In the genomic region with DNA sequence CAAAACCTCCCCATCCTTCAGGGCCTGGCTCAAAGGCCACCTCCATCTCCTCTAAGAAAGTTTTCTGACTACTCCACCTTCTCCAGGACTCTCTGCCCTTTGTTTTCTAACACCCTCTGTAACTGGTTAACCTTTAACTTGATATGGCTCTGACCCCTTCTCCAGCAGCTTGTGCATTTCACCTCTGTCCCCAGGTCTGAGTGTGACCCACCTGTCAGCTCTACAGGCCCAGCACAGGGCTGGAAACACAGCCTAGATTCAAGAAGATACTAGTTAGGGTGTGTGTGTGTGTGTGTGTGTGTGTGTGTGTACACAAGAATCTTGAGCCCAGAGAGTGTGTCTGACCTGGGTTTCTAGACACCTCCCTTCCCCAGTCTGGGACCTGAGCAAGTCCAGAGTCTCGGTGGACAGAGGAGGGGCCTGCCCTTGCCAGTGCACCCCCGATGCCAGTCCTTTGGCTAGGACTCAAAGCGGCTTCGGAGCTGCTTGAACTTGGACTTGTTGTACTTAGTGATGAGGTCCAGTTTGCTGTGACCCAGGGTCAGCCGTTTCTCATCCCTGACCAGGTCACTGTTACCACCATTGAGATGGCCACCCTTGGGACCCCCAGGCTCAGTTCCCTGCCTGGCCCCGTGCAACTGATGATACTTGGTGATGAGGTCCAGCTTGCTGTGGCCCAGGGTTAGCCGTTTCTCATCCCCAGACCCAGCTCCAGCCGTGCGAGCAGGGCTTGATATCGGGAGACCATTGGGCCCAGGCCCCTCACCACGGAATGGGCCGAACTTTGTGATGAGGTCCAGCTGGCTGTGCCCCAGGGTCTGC, we compare ENCODE assay signal across 1 cellular context.
TF ChIP-seq lines count a peak whose summit lies in the region.

No MANE protein-coding gene starts in this region.

TF ChIP-seq in HepG2, 621 proteins besides CTCF, POLR2A, EP300 and RAD21 (continued from another document and continues in another):
- TF ChIP-seq, protein P1, sequence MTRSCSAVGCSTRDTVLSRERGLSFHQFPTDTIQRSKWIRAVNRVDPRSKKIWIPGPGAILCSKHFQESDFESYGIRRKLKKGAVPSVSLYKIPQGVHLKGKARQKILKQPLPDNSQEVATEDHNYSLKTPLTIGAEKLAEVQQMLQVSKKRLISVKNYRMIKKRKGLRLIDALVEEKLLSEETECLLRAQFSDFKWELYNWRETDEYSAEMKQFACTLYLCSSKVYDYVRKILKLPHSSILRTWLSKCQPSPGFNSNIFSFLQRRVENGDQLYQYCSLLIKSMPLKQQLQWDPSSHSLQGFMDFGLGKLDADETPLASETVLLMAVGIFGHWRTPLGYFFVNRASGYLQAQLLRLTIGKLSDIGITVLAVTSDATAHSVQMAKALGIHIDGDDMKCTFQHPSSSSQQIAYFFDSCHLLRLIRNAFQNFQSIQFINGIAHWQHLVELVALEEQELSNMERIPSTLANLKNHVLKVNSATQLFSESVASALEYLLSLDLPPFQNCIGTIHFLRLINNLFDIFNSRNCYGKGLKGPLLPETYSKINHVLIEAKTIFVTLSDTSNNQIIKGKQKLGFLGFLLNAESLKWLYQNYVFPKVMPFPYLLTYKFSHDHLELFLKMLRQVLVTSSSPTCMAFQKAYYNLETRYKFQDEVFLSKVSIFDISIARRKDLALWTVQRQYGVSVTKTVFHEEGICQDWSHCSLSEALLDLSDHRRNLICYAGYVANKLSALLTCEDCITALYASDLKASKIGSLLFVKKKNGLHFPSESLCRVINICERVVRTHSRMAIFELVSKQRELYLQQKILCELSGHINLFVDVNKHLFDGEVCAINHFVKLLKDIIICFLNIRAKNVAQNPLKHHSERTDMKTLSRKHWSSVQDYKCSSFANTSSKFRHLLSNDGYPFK (CRISPR knock-in tag; IDR thresholded peaks at IDR 0.05; ENCODE audit: borderline replicate concordance) = 0 out of 2 replicates have a peak, but pooled peaks have one; percentile 37
- no peak for TF ChIP-seq ZNF282 (IDR thresholded peaks at IDR 0.05; ENCODE audit: partially characterized antibody)
- TF ChIP-seq, protein P2, sequence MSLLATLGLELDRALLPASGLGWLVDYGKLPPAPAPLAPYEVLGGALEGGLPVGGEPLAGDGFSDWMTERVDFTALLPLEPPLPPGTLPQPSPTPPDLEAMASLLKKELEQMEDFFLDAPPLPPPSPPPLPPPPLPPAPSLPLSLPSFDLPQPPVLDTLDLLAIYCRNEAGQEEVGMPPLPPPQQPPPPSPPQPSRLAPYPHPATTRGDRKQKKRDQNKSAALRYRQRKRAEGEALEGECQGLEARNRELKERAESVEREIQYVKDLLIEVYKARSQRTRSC (CRISPR knock-in tag; IDR thresholded peaks at IDR 0.05; ENCODE audit: low read depth) = no peak
- TF ChIP-seq FLYWCH1 (CRISPR knock-in tag; IDR thresholded peaks at IDR 0.05) = no peak
- peak; percentile 8 for TF ChIP-seq ZNF205 (CRISPR knock-in tag; IDR thresholded peaks at IDR 0.05)
- TF ChIP-seq PLRG1 (conservative IDR thresholded peaks at IDR 0.05) = no peak
- TF ChIP-seq HNRNPK (IDR thresholded peaks at IDR 0.05; ENCODE audit: low read depth, low read length, poor library complexity, severe bottlenecking) = no peak
- TF ChIP-seq, protein P3, sequence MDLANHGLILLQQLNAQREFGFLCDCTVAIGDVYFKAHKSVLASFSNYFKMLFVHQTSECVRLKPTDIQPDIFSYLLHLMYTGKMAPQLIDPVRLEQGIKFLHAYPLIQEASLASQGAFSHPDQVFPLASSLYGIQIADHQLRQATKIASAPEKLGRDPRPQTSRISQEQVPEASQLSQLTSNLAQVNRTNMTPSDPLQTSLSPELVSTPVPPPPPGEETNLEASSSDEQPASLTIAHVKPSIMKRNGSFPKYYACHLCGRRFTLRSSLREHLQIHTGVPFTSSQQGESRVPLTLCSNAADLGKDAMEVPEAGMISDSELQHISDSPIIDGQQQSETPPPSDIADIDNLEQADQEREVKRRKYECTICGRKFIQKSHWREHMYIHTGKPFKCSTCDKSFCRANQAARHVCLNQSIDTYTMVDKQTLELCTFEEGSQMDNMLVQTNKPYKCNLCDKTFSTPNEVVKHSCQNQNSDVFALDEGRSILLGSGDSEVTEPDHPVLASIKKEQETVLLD (CRISPR knock-in tag; IDR thresholded peaks at IDR 0.05; ENCODE audit: low read depth) = no peak
- TF ChIP-seq WIZ (CRISPR knock-in tag; IDR thresholded peaks at IDR 0.05) = no peak
- no peak; the same call in 1 of the 2 replicates for TF ChIP-seq ZFP36L1 (CRISPR knock-in tag; IDR thresholded peaks at IDR 0.05)
- no peak for TF ChIP-seq KLF6 (CRISPR knock-in tag; IDR thresholded peaks at IDR 0.05)
- no peak for TF ChIP-seq SRSF1 (optimal IDR thresholded peaks at IDR 0.05; ENCODE audit: low read depth, low read length)
- TF ChIP-seq ZNF3 (CRISPR knock-in tag; IDR thresholded peaks at IDR 0.05) = 0 out of 2 replicates have a peak, but pooled peaks have one; percentile 22
- TF ChIP-seq ZNF484 (CRISPR knock-in tag; IDR thresholded peaks at IDR 0.05; ENCODE audit: borderline replicate concordance, low read depth) = no peak
- peak; percentile 46 for TF ChIP-seq KAT8 (CRISPR knock-in tag; IDR thresholded peaks at IDR 0.05)
- TF ChIP-seq, protein P4, sequence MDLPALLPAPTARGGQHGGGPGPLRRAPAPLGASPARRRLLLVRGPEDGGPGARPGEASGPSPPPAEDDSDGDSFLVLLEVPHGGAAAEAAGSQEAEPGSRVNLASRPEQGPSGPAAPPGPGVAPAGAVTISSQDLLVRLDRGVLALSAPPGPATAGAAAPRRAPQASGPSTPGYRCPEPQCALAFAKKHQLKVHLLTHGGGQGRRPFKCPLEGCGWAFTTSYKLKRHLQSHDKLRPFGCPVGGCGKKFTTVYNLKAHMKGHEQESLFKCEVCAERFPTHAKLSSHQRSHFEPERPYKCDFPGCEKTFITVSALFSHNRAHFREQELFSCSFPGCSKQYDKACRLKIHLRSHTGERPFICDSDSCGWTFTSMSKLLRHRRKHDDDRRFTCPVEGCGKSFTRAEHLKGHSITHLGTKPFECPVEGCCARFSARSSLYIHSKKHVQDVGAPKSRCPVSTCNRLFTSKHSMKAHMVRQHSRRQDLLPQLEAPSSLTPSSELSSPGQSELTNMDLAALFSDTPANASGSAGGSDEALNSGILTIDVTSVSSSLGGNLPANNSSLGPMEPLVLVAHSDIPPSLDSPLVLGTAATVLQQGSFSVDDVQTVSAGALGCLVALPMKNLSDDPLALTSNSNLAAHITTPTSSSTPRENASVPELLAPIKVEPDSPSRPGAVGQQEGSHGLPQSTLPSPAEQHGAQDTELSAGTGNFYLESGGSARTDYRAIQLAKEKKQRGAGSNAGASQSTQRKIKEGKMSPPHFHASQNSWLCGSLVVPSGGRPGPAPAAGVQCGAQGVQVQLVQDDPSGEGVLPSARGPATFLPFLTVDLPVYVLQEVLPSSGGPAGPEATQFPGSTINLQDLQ (CRISPR knock-in tag; IDR thresholded peaks at IDR 0.05) = 0 out of 2 replicates have a peak, but pooled peaks have one; percentile 7
- TF ChIP-seq HOXA9 (CRISPR knock-in tag; IDR thresholded peaks at IDR 0.05; ENCODE audit: borderline replicate concordance) = no peak
- no peak for TF ChIP-seq PRMT3 (CRISPR knock-in tag; IDR thresholded peaks at IDR 0.05; ENCODE audit: borderline replicate concordance, low read depth)
- 0 out of 2 replicates have a peak, but pooled peaks have one; percentile 7 for TF ChIP-seq MAF1 (CRISPR knock-in tag; IDR thresholded peaks at IDR 0.05; ENCODE audit: borderline replicate concordance)
- no peak for TF ChIP-seq YEATS2 (CRISPR knock-in tag; IDR thresholded peaks at IDR 0.05; ENCODE audit: borderline replicate concordance)
- no peak for TF ChIP-seq FOXJ3 (CRISPR knock-in tag; IDR thresholded peaks at IDR 0.05; ENCODE audit: borderline replicate concordance)
- no peak for TF ChIP-seq HOXA7 (CRISPR knock-in tag; IDR thresholded peaks at IDR 0.05)
- peak; percentile 64 for TF ChIP-seq RXRA (CRISPR knock-in tag; IDR thresholded peaks at IDR 0.05)
- no peak for TF ChIP-seq BCLAF1 (IDR thresholded peaks at IDR 0.05)
- no peak for TF ChIP-seq LCORL (IDR thresholded peaks at IDR 0.05)
- TF ChIP-seq LCORL (CRISPR knock-in tag; IDR thresholded peaks at IDR 0.05) = peak; percentile 77; the same call in 1 of the 2 replicates
- peak; percentile 55 for TF ChIP-seq CCAR2 (optimal IDR thresholded peaks at IDR 0.05; ENCODE audit: low read depth, low read length)
- TF ChIP-seq ATF7-NPFF (CRISPR knock-in tag; IDR thresholded peaks at IDR 0.05; ENCODE audit: low read depth) = 0 out of 2 replicates have a peak, but pooled peaks have one; percentile 20
- TF ChIP-seq TBP (CRISPR knock-in tag; IDR thresholded peaks at IDR 0.05) = no peak
- no peak for TF ChIP-seq ZNF12 (CRISPR knock-in tag; IDR thresholded peaks at IDR 0.05)
- TF ChIP-seq SP4 (CRISPR knock-in tag; IDR thresholded peaks at IDR 0.05) = no peak; the same call in none of the 2 replicates
- TF ChIP-seq MTF1 (CRISPR knock-in tag; IDR thresholded peaks at IDR 0.05) = no peak
- 0 out of 2 replicates have a peak, but pooled peaks have one; percentile 68 for TF ChIP-seq EEA1 (CRISPR knock-in tag; IDR thresholded peaks at IDR 0.05; ENCODE audit: borderline replicate concordance)
- no peak; the same call in 1 of the 2 replicates for TF ChIP-seq PPARG (CRISPR knock-in tag; conservative IDR thresholded peaks at IDR 0.05)
- TF ChIP-seq NFKB2 (CRISPR knock-in tag; IDR thresholded peaks at IDR 0.05; ENCODE audit: borderline replicate concordance) = no peak
- TF ChIP-seq SKI (IDR thresholded peaks at IDR 0.05; ENCODE audit: partially characterized antibody) = peak; percentile 79
- TF ChIP-seq ZNF34 (CRISPR knock-in tag; IDR thresholded peaks at IDR 0.05; ENCODE audit: borderline replicate concordance) = no peak
- TF ChIP-seq ZSCAN22 (CRISPR knock-in tag; IDR thresholded peaks at IDR 0.05) = no peak
- TF ChIP-seq POLR2AphosphoS5 (IDR thresholded peaks at IDR 0.05; ENCODE audit: low read depth, low read length) = peak; percentile 86
- peak; percentile 25; the same call in 1 of the 2 replicates for TF ChIP-seq SP5 (CRISPR knock-in tag; IDR thresholded peaks at IDR 0.05; ENCODE audit: borderline replicate concordance, low read depth)
- no peak for TF ChIP-seq POLR2AphosphoS2 (IDR thresholded peaks at IDR 0.05; ENCODE audit: low read depth, low read length)
- no peak for TF ChIP-seq TERF1 (CRISPR knock-in tag; IDR thresholded peaks at IDR 0.05)
- TF ChIP-seq BCL6 (CRISPR knock-in tag; IDR thresholded peaks at IDR 0.05) = peak; percentile 44; the same call in 1 of the 2 replicates
- TF ChIP-seq RNF2 (conservative IDR thresholded peaks at IDR 0.05; ENCODE audit: low read depth) = 0 out of 2 replicates have a peak, but pooled peaks have one; percentile 41
- TF ChIP-seq ZNF883 (CRISPR knock-in tag; IDR thresholded peaks at IDR 0.05; ENCODE audit: not compliant biosample characterization) = no peak
- no peak for TF ChIP-seq CENPBD1 (CRISPR knock-in tag; IDR thresholded peaks at IDR 0.05; ENCODE audit: borderline replicate concordance, low read depth)
- no peak for TF ChIP-seq ZNF337 (CRISPR knock-in tag; IDR thresholded peaks at IDR 0.05; ENCODE audit: borderline replicate concordance, low read depth)
